ENCODE assay signal across 9 cellular contexts in the genomic region with DNA sequence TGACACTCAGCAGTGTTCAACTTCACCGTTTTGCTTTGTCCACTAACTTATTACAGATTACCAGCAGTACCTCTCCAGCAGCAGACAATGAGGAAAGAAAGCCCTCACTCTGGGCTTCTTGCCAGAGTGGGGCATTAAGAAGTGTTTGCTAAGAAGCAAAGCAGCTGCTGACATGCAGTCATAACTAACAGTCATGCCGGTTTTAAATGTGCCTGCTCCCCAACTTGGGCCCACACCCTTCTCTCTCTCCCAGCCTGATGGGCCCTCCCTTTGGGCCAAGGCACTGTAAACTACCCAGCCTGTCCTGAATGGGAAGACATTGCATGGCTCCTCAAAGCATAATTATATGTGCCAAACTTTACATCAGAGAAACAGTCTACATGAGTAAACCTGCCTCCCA. TPM values are rescaled to one million over a fixed set of nuclear protein-coding genes. Genes with fewer than 3 reads are reported as not detected.
DNase-seq lines count a peak whose midpoint lies in the region; ATAC-seq and TF ChIP-seq lines count a peak whose summit lies in the region.
"Had no signal": no experiment of that assay in that cellular context is flagged by ENCODE, and none has a peak within 500 bp of the region (broad histone marks: within the 10 kb centered on the region; RNA-seq: fewer than 3 reads in every experiment).

No MANE protein-coding gene starts in this region.

- H3K27me3 ChIP-seq in mesendoderm (ENCODE audit: insufficient read depth, low read length, poor library complexity), result no peaks in the 10 kb centered on the region
- H3K27me3 ChIP-seq in adrenal gland, result no peaks in the 10 kb centered on the region

- DNase-seq in EL, result peak; percentile 79
- DNase-seq in NCI-H1105 (lab: John Stamatoyannopoulos, UW), result peak; percentile 65
- DNase-seq in astrocyte of the hippocampus (ENCODE audit: low read depth, low spot score), result peak; percentile 88
- peak; percentile 12 to 85 for DNase-seq in lung microvascular endothelial cell (ENCODE audit: low read depth in 2 of 2)
- no peak for DNase-seq in mesendoderm
- DNase-seq in activated CD4-positive, alpha-beta T cell treated with anti-CD3 and anti-CD28 coated beads, Interleukin-2, amount 50 U/mL, for 1 hour, result no peak
- no peak for DNase-seq in adrenal gland
- DNase-seq: naive B cell had no signal

- H3K4me1 ChIP-seq in mesendoderm (ENCODE audit: control insufficient read depth, low read depth, low read length) (no peaks in the 10 kb centered on the region), adrenal gland (replicated peaks in 1 of 2) (no peaks in the 10 kb centered on the region)

- H3K4me3 ChIP-seq in mesendoderm (ENCODE audit: low read length) (no peak overlapping the region), adrenal gland (no peak overlapping the region)

- H3K79me1 ChIP-seq in mesendoderm (ENCODE audit: low read length), result no peaks in the 10 kb centered on the region

- no peak overlapping the region for H3K27ac ChIP-seq in mesendoderm (ENCODE audit: low read depth, low read length)
- H3K27ac ChIP-seq in adrenal gland, result no peak overlapping the region

- H3K79me2 ChIP-seq in mesendoderm (ENCODE audit: control insufficient read depth, insufficient read depth, low read length), result no peaks in the 10 kb centered on the region

- no peak overlapping the region for H3K4me2 ChIP-seq in mesendoderm (ENCODE audit: low read length)

- H3K36me3 ChIP-seq in mesendoderm (ENCODE audit: control insufficient read depth, insufficient read depth, low read length), result no peaks in the 10 kb centered on the region
- H3K36me3 ChIP-seq in adrenal gland (replicated peaks in 1 of 2), result no peaks in the 10 kb centered on the region

- no peak overlapping the region for H4K5ac ChIP-seq in mesendoderm (ENCODE audit: low read length)

- TF ChIP-seq CTCF in adrenal gland (IDR thresholded peaks at IDR 0.05), result no peak

- H3K56ac ChIP-seq in mesendoderm (ENCODE audit: low read length), result no peak overlapping the region

- no peak overlapping the region for H2BK15ac ChIP-seq in mesendoderm (replicated peaks; ENCODE audit: low read depth)

- intact Hi-C loops in adrenal gland (cut with DNase I), result no loop called here

- ATAC-seq in HG03354 (IDR thresholded peaks at IDR 0.05; ENCODE audit: poor library complexity, severe bottlenecking, unreplicated experiment), result no peak

- no peak for TF ChIP-seq POLR2A in adrenal gland (IDR thresholded peaks at IDR 0.05)

- no peak overlapping the region for H3K23ac ChIP-seq in mesendoderm (ENCODE audit: low read length)

- H3K4ac ChIP-seq in mesendoderm (ENCODE audit: low read depth, low read length), result no peak overlapping the region

- no peak overlapping the region for H3K18ac ChIP-seq in mesendoderm (ENCODE audit: low read length)

- no peak overlapping the region for H4K8ac ChIP-seq in mesendoderm (ENCODE audit: low read depth, low read length)

- no peak overlapping the region for H2BK120ac ChIP-seq in mesendoderm (ENCODE audit: low read depth, low read length)

- WGBS in mesendoderm (ENCODE audit: extremely low coverage, insufficient coverage, low lambda C conversion rate), result no CpG with 5 or more reads among the region's 2 CpGs
- WGBS in adrenal gland, 4 donors, result 16 to 53% (median 26%) methylated on average over 2 of the region's 2 CpGs

- no peaks in the 10 kb centered on the region for H3K9me3 ChIP-seq in adrenal gland (replicated peaks in 1 of 3)

- H2BK5ac ChIP-seq in mesendoderm (ENCODE audit: low read length), result no peak overlapping the region

- H2AK5ac ChIP-seq in mesendoderm (ENCODE audit: low read length), result no peak overlapping the region

- no peak overlapping the region for H3K9ac ChIP-seq in mesendoderm (ENCODE audit: low read length)

RNA-seq across cellular contexts. Expression of a gene that starts 54.6 kb away (rescaled TPM):
- total RNA-seq in lung microvascular endothelial cell, result 59.1 and 154 TPM in 2 replicates
- 0.32 TPM for polyA plus RNA-seq in mesendoderm (2013, experiment 1 of 2)
- polyA plus RNA-seq in mesendoderm (2013, experiment 2 of 2), result 0.32 TPM
- 100 to 1,000 TPM in 1 of 8 donors, 10 to 100 TPM in 3, 1 to 10 TPM in 4; 2.1 to 169 (median 10.1) TPM for total RNA-seq in adrenal gland
- 10 to 100 TPM in 1 of 3 donors, 1 to 10 TPM in 2; 2.4 to 12.7 (median 6.1) TPM for polyA plus RNA-seq in adrenal gland

Comparison
In these comparisons a context has a peak if more than half of its experiments do, and no peak if none do; other contexts are left out.
1. DNase-seq: peak in EL (single experiment), NCI-H1105 (single experiment), astrocyte of the hippocampus (single experiment) and lung microvascular endothelial cell (2 of 2); none in mesendoderm (single experiment), activated CD4-positive, alpha-beta T cell treated with anti-CD3 and anti-CD28 coated beads, Interleukin-2, amount 50 U/mL, for 1 hour (single experiment) and adrenal gland (0 of 7).